ENCODE assay signal across 24 cellular contexts in genomic region chr20:6473197-6473596, GRCh38.
DNase-seq lines count a peak whose midpoint lies in the region; ATAC-seq and TF ChIP-seq lines count a peak whose summit lies in the region.
"Had no signal": no experiment of that assay in that cellular context is flagged by ENCODE, and none has a peak within 500 bp of the region (broad histone marks: within the 10 kb centered on the region; RNA-seq: fewer than 3 reads in every experiment).

No MANE protein-coding gene starts in this region.

- no peak for TF ChIP-seq CTCF in osteocyte (IDR thresholded peaks at IDR 0.05)

- no peak for ATAC-seq in HG03460 (IDR thresholded peaks at IDR 0.05; ENCODE audit: unreplicated experiment)
- ATAC-seq: effector memory CD8-positive, alpha-beta T cell; gastrocnemius medialis; left cardiac atrium; SK-N-SH treated with all-trans-retinoic acid at 6 μM for 48 hours; stimulated activated naive B cell treated with anti-CD40 and anti-IgM and Interleukin-4, amounts not matched to agents 10 μg/mL and 1 μg/mL and 100 μg/mL, for 72 hours had no signal

- peaks cover 3% of the 10 kb centered on the region for H3K9me3 Mint-ChIP-seq in osteocyte (ENCODE audit: unreplicated experiment)

- no peak overlapping the region for H3K27ac Mint-ChIP-seq in osteocyte (ENCODE audit: unreplicated experiment)
- H3K27ac Mint-ChIP-seq: effector memory CD8-positive, alpha-beta T cell; neural progenitor cell; stimulated activated naive B cell treated with anti-CD40 and anti-IgM and Interleukin-4, amounts not matched to agents 10 μg/mL and 1 μg/mL and 100 μg/mL, for 72 hours had no signal

- H3K27me3 Mint-ChIP-seq in osteocyte (ENCODE audit: unreplicated experiment): no peaks in the 10 kb centered on the region
- H3K27me3 Mint-ChIP-seq: effector memory CD8-positive, alpha-beta T cell had no signal

- DNase-seq in NCI-H146 (lab: John Stamatoyannopoulos, UW) (peak; percentile 39), NCI-H146 treated with DMSO at 0.1 percent for 48 hours (lab: John Stamatoyannopoulos, UW; ENCODE audit: unreplicated experiment) (no peak), RPMI7951 (ENCODE audit: low read depth) (peak; percentile 66), fibroblast of gingiva (ENCODE audit: low read depth) (peak; percentile 86), renal cortical epithelial cell (ENCODE audit: low read depth) (peak; percentile 88), NCI-H1417 treated with DMSO at 0.1 percent for 48 hours (lab: John Stamatoyannopoulos, UW) (no peak), osteocyte (ENCODE audit: extremely low spot score, unreplicated experiment) (no peak)
- DNase-seq: activated CD4-positive, alpha-beta T cell treated with anti-CD3 and anti-CD28 coated beads for 4 hours; activated CD8-positive, alpha-beta memory T cell treated with anti-CD3 and anti-CD28 coated beads, Interleukin-2, amount 50 U/mL, for 4 hours; activated effector memory CD4-positive, alpha-beta T cell treated with Interleukin-2 at 50 U/mL for 16 hours; amygdala; cerebellar nuclear complex; effector memory CD8-positive, alpha-beta T cell; gastrocnemius medialis; left cardiac atrium; NCI-H1048; NCI-H2081 treated with DMSO at 0.1 percent for 48 hours; NCI-H526; OCI-M1; stimulated activated naive B cell treated with anti-CD40 and anti-IgM and Interleukin-4, amounts not matched to agents 10 μg/mL and 1 μg/mL and 100 μg/mL, for 72 hours; transverse colon had no signal

- peaks cover 2% of the 10 kb centered on the region for H3K4me1 Mint-ChIP-seq in osteocyte (ENCODE audit: unreplicated experiment)
- H3K4me1 Mint-ChIP-seq: neural progenitor cell; stimulated activated naive B cell treated with anti-CD40 and anti-IgM and Interleukin-4, amounts not matched to agents 10 μg/mL and 1 μg/mL and 100 μg/mL, for 72 hours had no signal

- H3K4me3 Mint-ChIP-seq in osteocyte (ENCODE audit: unreplicated experiment): no peak overlapping the region
- H3K4me3 Mint-ChIP-seq: effector memory CD8-positive, alpha-beta T cell; neural progenitor cell; stimulated activated naive B cell treated with anti-CD40 and anti-IgM and Interleukin-4, amounts not matched to agents 10 μg/mL and 1 μg/mL and 100 μg/mL, for 72 hours had no signal

- H3K36me3 Mint-ChIP-seq in osteocyte (ENCODE audit: unreplicated experiment): no peaks in the 10 kb centered on the region
- H3K36me3 Mint-ChIP-seq: neural progenitor cell; stimulated activated naive B cell treated with anti-CD40 and anti-IgM and Interleukin-4, amounts not matched to agents 10 μg/mL and 1 μg/mL and 100 μg/mL, for 72 hours had no signal

Comparison
In these comparisons a context has a peak if more than half of its experiments do, and no peak if none do; other contexts are left out.
1. DNase-seq: peak in NCI-H146 (single experiment), RPMI7951 (single experiment), fibroblast of gingiva (single experiment) and renal cortical epithelial cell (single experiment); none in NCI-H146 treated with DMSO at 0.1 percent for 48 hours (single experiment), NCI-H1417 treated with DMSO at 0.1 percent for 48 hours (single experiment) and osteocyte (single experiment).